In the genomic region with DNA sequence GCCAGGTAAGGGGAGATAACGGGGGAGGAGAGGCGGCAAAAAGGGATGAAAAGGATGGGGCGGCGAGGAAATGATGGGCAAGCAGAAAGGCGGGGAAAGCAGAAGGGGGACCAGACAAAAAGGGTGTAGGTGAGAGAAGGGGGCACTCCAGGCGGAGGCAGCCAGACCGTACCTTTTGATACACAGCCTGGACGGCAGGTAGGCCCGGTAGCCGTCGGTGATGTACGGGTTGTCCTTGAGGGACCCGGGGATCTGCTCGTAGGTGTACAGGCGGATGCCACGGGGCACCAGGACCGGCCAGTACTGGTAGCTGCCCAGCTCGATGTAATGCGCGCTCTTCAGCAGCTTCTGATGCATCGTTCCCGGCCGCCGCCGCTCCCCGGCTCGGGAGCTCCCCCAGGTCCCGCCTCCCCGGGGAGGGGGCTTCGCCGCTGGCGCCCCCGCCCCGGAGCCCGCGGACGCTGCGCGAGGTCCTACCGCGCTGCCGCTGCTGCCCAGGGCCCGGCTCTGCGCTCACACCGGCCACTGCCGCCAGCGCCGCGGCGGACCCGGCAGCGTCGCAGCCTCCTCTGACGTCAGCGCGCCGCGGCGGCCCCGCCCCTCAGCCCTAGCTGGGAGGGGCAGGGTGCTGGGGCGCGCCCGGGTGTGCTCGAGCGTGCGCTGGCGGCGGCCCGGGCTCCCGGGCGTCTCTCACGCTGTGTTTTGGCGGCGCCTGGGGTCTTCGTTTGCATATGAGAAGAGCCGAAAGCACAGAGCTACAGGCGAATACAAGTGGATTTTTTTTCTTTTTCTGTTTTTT, we compare ENCODE assay signal across 8 cellular contexts. TPM values are rescaled to one million over a fixed set of nuclear protein-coding genes. Genes with fewer than 3 reads are reported as not detected.
DNase-seq lines count a peak whose midpoint lies in the region; ATAC-seq and TF ChIP-seq lines count a peak whose summit lies in the region.

A gene with protein sequence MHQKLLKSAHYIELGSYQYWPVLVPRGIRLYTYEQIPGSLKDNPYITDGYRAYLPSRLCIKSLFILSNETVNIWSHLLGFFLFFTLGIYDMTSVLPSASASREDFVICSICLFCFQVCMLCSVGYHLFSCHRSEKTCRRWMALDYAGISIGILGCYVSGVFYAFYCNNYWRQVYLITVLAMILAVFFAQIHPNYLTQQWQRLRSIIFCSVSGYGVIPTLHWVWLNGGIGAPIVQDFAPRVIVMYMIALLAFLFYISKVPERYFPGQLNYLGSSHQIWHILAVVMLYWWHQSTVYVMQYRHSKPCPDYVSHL (minus strand): TSS at position 571 of the 799 bp plus-strand sequence. CDS start 214 bp downstream, at position 357.

- H3K4me1 Mint-ChIP-seq in endothelial cell (ENCODE audit: unreplicated experiment) = peaks cover 51% of the 10 kb centered on the region

- peak; percentile 97 for ATAC-seq in GM21360 (IDR thresholded peaks at IDR 0.05; ENCODE audit: unreplicated experiment)

- in situ Hi-C loops in Caki2 (cut with HindIII; ENCODE audit: low pct_unique_long_range_greater_than_20kb, low sequenced_read_pairs) = no loop called here

- H3K27me3 Mint-ChIP-seq in endothelial cell (ENCODE audit: unreplicated experiment) = peaks cover 13% of the 10 kb centered on the region

- no peaks in the 10 kb centered on the region for H3K9me3 Mint-ChIP-seq in endothelial cell (ENCODE audit: unreplicated experiment)

- H3K4me3 Mint-ChIP-seq in endothelial cell (ENCODE audit: unreplicated experiment) = peak within 1 kb of the TSS; percentile 99

- DNase-seq in Caki2 (ENCODE audit: low read depth) = peak; percentile 82
- DNase-seq in HT-29 (ENCODE audit: low spot score) = peak; percentile 84
- DNase-seq in NOMO-1 treated with dmso at 0.1 percent for 144 hours (lab: John Stamatoyannopoulos, UW; ENCODE audit: unreplicated experiment) = peak; percentile 66
- DNase-seq in activated CD8-positive, alpha-beta memory T cell treated with anti-CD3 and anti-CD28 coated beads, Interleukin-2, amount 50 U/mL, for 1 hour (ENCODE audit: extremely low read depth) = peak; percentile 33
- DNase-seq in endothelial cell (ENCODE audit: low spot score) = peak; percentile 89
- DNase-seq in midbrain (lab: John Stamatoyannopoulos, UW) = peak; percentile 91
- DNase-seq in stimulated activated CD8-positive, alpha-beta memory T cell treated with anti-CD3 and anti-CD28 coated beads, Interleukin-2, amount 100 ng/mL, for 1 hour (ENCODE audit: low read depth in 2 of 2) = peak; percentile 61 to 75

- no peaks in the 10 kb centered on the region for H3K36me3 Mint-ChIP-seq in endothelial cell (ENCODE audit: low read depth, unreplicated experiment)

- H3K27ac Mint-ChIP-seq in endothelial cell (ENCODE audit: unreplicated experiment) = peak within 1 kb of the TSS; percentile 90

- no peak for TF ChIP-seq CTCF in endothelial cell (IDR thresholded peaks at IDR 0.05; ENCODE audit: unreplicated experiment)

RNA-seq across cellular contexts. Expression of the gene that starts here (rescaled TPM):
- 31.0 and 32.8 TPM in 2 replicates for total RNA-seq in Caki2 (2014; rRNA removed; shearing (Covaris generic); ENCODE audit: low replicate concordance)
- total RNA-seq in HT-29 (2014; rRNA removed; shearing (Covaris generic)) = 8.2 and 11.6 TPM in 2 replicates
- 28.9 TPM for total RNA-seq in endothelial cell (ENCODE audit: unreplicated experiment)

Comparison
In these comparisons a context has a peak if more than half of its experiments do, and no peak if none do; other contexts are left out.
1. Peak in every context shown above with its lines: DNase-seq and ATAC-seq.
2. DNase-seq: peak in every context shown above with its lines; median percentile 91 in midbrain; 89 in endothelial cell; 84 in HT-29; 82 in Caki2; 68 in stimulated activated CD8-positive, alpha-beta memory T cell treated with anti-CD3 and anti-CD28 coated beads, Interleukin-2, amount 100 ng/mL, for 1 hour; 66 in NOMO-1 treated with dmso at 0.1 percent for 144 hours; 33 in activated CD8-positive, alpha-beta memory T cell treated with anti-CD3 and anti-CD28 coated beads, Interleukin-2, amount 50 U/mL, for 1 hour.